In genomic region chr5:32312194-32312681, GRCh38 we compare ENCODE assay signal across 8 cellular contexts. TPM values are rescaled to one million over a fixed set of nuclear protein-coding genes. Genes with fewer than 3 reads are reported as not detected.
A peak's percentile ranks its signal among the peaks of the same experiment; 100 is the strongest.
DNase-seq lines count a peak whose midpoint lies in the region; ATAC-seq and TF ChIP-seq lines count a peak whose summit lies in the region.

No MANE protein-coding gene starts in this region.

- no peaks in the 10 kb centered on the region for H4K20me1 ChIP-seq in fibroblast of lung (ENCODE audit: control insufficient read depth, extremely low read depth, insufficient read depth, low read length)

- H3K36me3 ChIP-seq in ACC112 (ENCODE audit: insufficient read depth, low read length) (no peaks in the 10 kb centered on the region), fibroblast of lung (ENCODE audit: control insufficient read depth, insufficient read depth, low read length) (no peaks in the 10 kb centered on the region), stomach smooth muscle (ENCODE audit: control insufficient read depth in 2 of 2, insufficient read depth in 2 of 2, low read length in 2 of 2) (no peaks in the 10 kb centered on the region)
- no peaks in the 10 kb centered on the region for H3K36me3 ChIP-seq in naive thymus-derived CD4-positive, alpha-beta T cell (ENCODE audit: control insufficient read depth in 2 of 3, insufficient read depth in 3 of 3, low read length in 3 of 3)

- H2AFZ ChIP-seq in ACC112 (ENCODE audit: low read length, unreplicated experiment) (peak overlapping the region; percentile 98), fibroblast of lung (ENCODE audit: low read length) (peak overlapping the region; percentile 45)

- peak overlapping the region; percentile 81 to 97 (median 88) for H3K27ac Mint-ChIP-seq in naive thymus-derived CD4-positive, alpha-beta T cell

- H3K27ac ChIP-seq in ACC112 (ENCODE audit: low read depth, low read length) (peak overlapping the region; percentile 11; the same call in 1 of the 2 replicates), fibroblast of lung (ENCODE audit: insufficient read depth, low read length) (peak overlapping the region; percentile 85), stomach smooth muscle (ENCODE audit: low read length) (peak overlapping the region; percentile 91)
- peak overlapping the region; percentile 79 for H3K27ac ChIP-seq in naive thymus-derived CD4-positive, alpha-beta T cell (ENCODE audit: low read depth, low read length)

- H3K79me2 ChIP-seq in ACC112 (ENCODE audit: control insufficient read depth, insufficient read depth, low read length, unreplicated experiment) (peaks cover 42% of the 10 kb centered on the region), fibroblast of lung (ENCODE audit: control insufficient read depth, insufficient read depth, low read length) (peaks cover 33% of the 10 kb centered on the region)

- no peaks in the 10 kb centered on the region for H3K27me3 ChIP-seq in ACC112 (ENCODE audit: insufficient read depth, low read length)
- H3K27me3 ChIP-seq in fibroblast of lung (ENCODE audit: control insufficient read depth, insufficient read depth, low read length) = no peaks in the 10 kb centered on the region
- H3K27me3 ChIP-seq in naive thymus-derived CD4-positive, alpha-beta T cell (ENCODE audit: control insufficient read depth in 2 of 2, insufficient read depth in 2 of 2, low read length in 2 of 2) = no peaks in the 10 kb centered on the region
- H3K27me3 ChIP-seq in stomach smooth muscle (ENCODE audit: control insufficient read depth in 1 of 2, insufficient read depth in 2 of 2, low read length in 2 of 2) = no peaks in the 10 kb centered on the region

- intact Hi-C loops in naive thymus-derived CD4-positive, alpha-beta T cell (cut with micrococcal nuclease) = loop anchor here (1.0 to 5.0 kb wide), 8 partner anchors 34 to 1697 kb away; partner anchors contain the start of genes AMACR (in 2 of the 2), GOLPH3 (in 1 of the 2), SUB1 (in 1 of the 2) and TARS1 (in 1 of the 2)

- peak overlapping the region; percentile 89 to 98 (median 92) for H3K4me3 Mint-ChIP-seq in naive thymus-derived CD4-positive, alpha-beta T cell

- H3K9ac ChIP-seq in fibroblast of lung (ENCODE audit: insufficient read depth, low read length) (peak overlapping the region; percentile 92), stomach smooth muscle (ENCODE audit: low read length in 2 of 2) (peak overlapping the region; percentile 87 to 89)

- no peak for TF ChIP-seq CTCF in fibroblast of lung (conservative IDR thresholded peaks at IDR 0.05 in 1 of 2, IDR thresholded peaks at IDR 0.05 in 1 of 2; ENCODE audit: low read depth in 1 of 2, low read length in 2 of 2)

- peaks cover 8% of the 10 kb centered on the region for H3K4me1 ChIP-seq in ACC112 (ENCODE audit: control insufficient read depth, insufficient read depth, low read length, unreplicated experiment)
- H3K4me1 ChIP-seq in fibroblast of lung (ENCODE audit: control insufficient read depth, extremely low read depth, insufficient read depth, low read length) = peaks cover 5% of the 10 kb centered on the region
- H3K4me1 ChIP-seq in naive thymus-derived CD4-positive, alpha-beta T cell (ENCODE audit: control insufficient read depth in 2 of 2, insufficient read depth in 2 of 2, low read length in 2 of 2) = peaks cover 9 to 14% of the 10 kb centered on the region in 2 donors
- peaks cover 17% of the 10 kb centered on the region for H3K4me1 ChIP-seq in stomach smooth muscle (ENCODE audit: control insufficient read depth, insufficient read depth, low read length)

- CTCF ChIA-PET in naive thymus-derived CD4-positive, alpha-beta T cell (lab: Charles Lee) = no interaction called here

- H3K9me3 ChIP-seq in fibroblast of lung (ENCODE audit: control insufficient read depth, insufficient read depth, low read depth, low read length) (no peaks in the 10 kb centered on the region), stomach smooth muscle (ENCODE audit: control insufficient read depth in 2 of 2, low read length in 2 of 2) (no peaks in the 10 kb centered on the region)
- H3K9me3 ChIP-seq in naive thymus-derived CD4-positive, alpha-beta T cell (ENCODE audit: control insufficient read depth in 2 of 3, low read length in 3 of 3) = no peaks in the 10 kb centered on the region

- H3K4me2 ChIP-seq in fibroblast of lung (ENCODE audit: extremely low read depth, insufficient read depth, low read length) = peak overlapping the region; percentile 83

- no peaks in the 10 kb centered on the region for H3K27me3 Mint-ChIP-seq in naive thymus-derived CD4-positive, alpha-beta T cell

- H3K4me1 Mint-ChIP-seq in naive thymus-derived CD4-positive, alpha-beta T cell = peaks cover 30 to 49% (median 43%) of the 10 kb centered on the region in 7 donors

- H3K36me3 Mint-ChIP-seq in naive thymus-derived CD4-positive, alpha-beta T cell = peaks cover 0 to 23% (median 0%) of the 10 kb centered on the region in 5 donors

- DNase-seq in NCI-H748 (lab: John Stamatoyannopoulos, UW; ENCODE audit: unreplicated experiment) = peak; percentile 86
- peak; percentile 69 to 71 for DNase-seq in activated T-cell treated with anti-CD3 and anti-CD28 coated beads, Interleukin-2, amount 50 U/mL, for 48 hours
- peak; percentile 61 to 74 for DNase-seq in fibroblast of lung (ENCODE audit: low read depth in 2 of 2)
- peak in 1 of 9 donors; percentile 34 for DNase-seq in naive thymus-derived CD4-positive, alpha-beta T cell

- H3K4me3 ChIP-seq in ACC112 (ENCODE audit: low read depth, low read length) (peak overlapping the region; percentile 95), fibroblast of lung (replicated peaks in 1 of 4; ENCODE audit: control extremely low read depth in 1 of 4, insufficient read depth in 1 of 4, low read depth in 3 of 4, low read length in 4 of 4) (peak overlapping the region; percentile 61 to 84 (median 83)), stomach smooth muscle (ENCODE audit: low read length in 2 of 2) (peak overlapping the region; percentile 42 to 83)
- peak overlapping the region; percentile 72 for H3K4me3 ChIP-seq in naive thymus-derived CD4-positive, alpha-beta T cell (ENCODE audit: low read length)

- ATAC-seq in GM18858 (IDR thresholded peaks at IDR 0.05; ENCODE audit: unreplicated experiment) = peak; percentile 18
- ATAC-seq in HG03095 (IDR thresholded peaks at IDR 0.05; ENCODE audit: unreplicated experiment) = peak; percentile 22
- peak; percentile 3 for ATAC-seq in naive thymus-derived CD4-positive, alpha-beta T cell

- POLR2A ChIA-PET in naive thymus-derived CD4-positive, alpha-beta T cell (lab: Charles Lee) = interaction anchor here (0.6 to 2.8 kb wide), 3 partner anchors 136 to 141 kb away, joined by 3 to 11 read pairs (median 3); partner anchors contain the start of gene GOLPH3

- H3K9me3 Mint-ChIP-seq in naive thymus-derived CD4-positive, alpha-beta T cell = peaks cover 0 to 5% (median 0%) of the 10 kb centered on the region in 11 donors

RNA-seq across cellular contexts. Expression of gene MTMR12, which starts 0.5 kb away (rescaled TPM):
- total RNA-seq in fibroblast of lung = 14.4 and 18.5 TPM in 2 replicates
- 18.6 and 22.7 TPM in 2 replicates for polyA plus RNA-seq in fibroblast of lung
- 10.7 and 14.2 TPM in 2 replicates for polyA plus RNA-seq in fibroblast of lung (2012)
- 8.8 and 16.1 TPM in 2 replicates for polyA minus RNA-seq in fibroblast of lung (ENCODE audit: low replicate concordance)
- total RNA-seq in naive thymus-derived CD4-positive, alpha-beta T cell = 10 to 100 TPM; 19.0 to 28.2 (median 24.0) TPM
- polyA plus RNA-seq in naive thymus-derived CD4-positive, alpha-beta T cell = 10 to 100 TPM; 12.4 to 17.2 TPM

Comparison
In these comparisons a context has a peak if more than half of its experiments do, and no peak if none do; other contexts are left out.
1. H3K27ac ChIP-seq: peak in every context shown above with its lines; median percentile 91 in stomach smooth muscle; 85 in fibroblast of lung; 79 in naive thymus-derived CD4-positive, alpha-beta T cell; 11 in ACC112.